In genomic region chr5:117741655-117742226, GRCh38 we compare ENCODE assay signal across 19 cellular contexts.
DNase-seq lines count a peak whose midpoint lies in the region; ATAC-seq and TF ChIP-seq lines count a peak whose summit lies in the region.
"Had no signal": no experiment of that assay in that cellular context is flagged by ENCODE, and none has a peak within 500 bp of the region (broad histone marks: within the 10 kb centered on the region; RNA-seq: fewer than 3 reads in every experiment).

No MANE protein-coding gene starts in this region.

- CTCF ChIA-PET in activated CD4-positive, alpha-beta T cell treated with anti-CD3 and anti-CD28 coated beads, Interleukin-2, amount 10 ng/mL, durations not matched to agents 7 days and 5 days (lab: Charles Lee) = no interaction called here

- H3K79me2 ChIP-seq in KMS-11 (ENCODE audit: insufficient read depth, low read depth) = no peaks in the 10 kb centered on the region

- POLR2A ChIA-PET in activated CD4-positive, alpha-beta T cell treated with anti-CD3 and anti-CD28 coated beads, Interleukin-2, amount 10 ng/mL, durations not matched to agents 7 days and 5 days (lab: Charles Lee) = no interaction called here

- H3K36me3 Mint-ChIP-seq in chondrocyte (ENCODE audit: low read depth) = no peaks in the 10 kb centered on the region
- H3K36me3 Mint-ChIP-seq in mesothelial cell of epicardium = no peaks in the 10 kb centered on the region
- no peaks in the 10 kb centered on the region for H3K36me3 Mint-ChIP-seq in activated CD4-positive, alpha-beta T cell treated with anti-CD3 and anti-CD28 coated beads, Interleukin-2, amount 10 ng/mL, durations not matched to agents 7 days and 5 days (ENCODE audit: low read depth)
- H3K36me3 Mint-ChIP-seq: CD4-positive, CD25-positive, alpha-beta regulatory T cell; CD8-positive, alpha-beta memory T cell; IgD-negative memory B cell had no signal

- peaks cover 59% of the 10 kb centered on the region for H3K4me1 ChIP-seq in KMS-11 (ENCODE audit: low read depth, poor library complexity, severe bottlenecking)
- H3K4me1 ChIP-seq: BE2C had no signal

- H3K27ac Mint-ChIP-seq in chondrocyte (ENCODE audit: unreplicated experiment) (peak overlapping the region; percentile 20), mesothelial cell of epicardium (peak overlapping the region; percentile 41)
- H3K27ac Mint-ChIP-seq in activated CD4-positive, alpha-beta T cell treated with anti-CD3 and anti-CD28 coated beads, Interleukin-2, amount 10 ng/mL, durations not matched to agents 7 days and 5 days = no peak overlapping the region
- H3K27ac Mint-ChIP-seq: CD4-positive, CD25-positive, alpha-beta regulatory T cell; CD8-positive, alpha-beta memory T cell; HFFc6 had no signal

- no peaks in the 10 kb centered on the region for H3K9me3 Mint-ChIP-seq in chondrocyte (ENCODE audit: low read depth)
- H3K9me3 Mint-ChIP-seq in mesothelial cell of epicardium = peaks cover 8% of the 10 kb centered on the region
- H3K9me3 Mint-ChIP-seq in activated CD4-positive, alpha-beta T cell treated with anti-CD3 and anti-CD28 coated beads, Interleukin-2, amount 10 ng/mL, durations not matched to agents 7 days and 5 days = peaks cover 5% of the 10 kb centered on the region
- H3K9me3 Mint-ChIP-seq: HFFc6 had no signal

- no peak overlapping the region for H3K9ac ChIP-seq in KMS-11
- H3K9ac ChIP-seq: GM23248 had no signal

- H3K4me3 ChIP-seq in KMS-11 (IDR thresholded peaks at IDR 0.05; ENCODE audit: insufficient read depth, low read depth, low read length) = no peak overlapping the region
- H3K4me3 ChIP-seq: GM23248 had no signal

- H3K27me3 Mint-ChIP-seq in chondrocyte (ENCODE audit: low read depth) (no peaks in the 10 kb centered on the region), mesothelial cell of epicardium (ENCODE audit: low read depth) (no peaks in the 10 kb centered on the region)
- H3K27me3 Mint-ChIP-seq in activated CD4-positive, alpha-beta T cell treated with anti-CD3 and anti-CD28 coated beads, Interleukin-2, amount 10 ng/mL, durations not matched to agents 7 days and 5 days = no peaks in the 10 kb centered on the region
- H3K27me3 Mint-ChIP-seq: CD4-positive, CD25-positive, alpha-beta regulatory T cell; CD8-positive, alpha-beta memory T cell; IgD-negative memory B cell had no signal

- H3K4me2 ChIP-seq in KMS-11 = peak overlapping the region; percentile 43; the same call in 1 of the 2 replicates

- H3K27me3 ChIP-seq in KMS-11 (ENCODE audit: insufficient read depth, low read depth) = no peaks in the 10 kb centered on the region
- H3K27me3 ChIP-seq: BE2C had no signal

- ATAC-seq in HG03469 (IDR thresholded peaks at IDR 0.05; ENCODE audit: unreplicated experiment) (no peak), GM21381 (IDR thresholded peaks at IDR 0.05; ENCODE audit: unreplicated experiment) (no peak)
- ATAC-seq: HCT116, HepG2 had no signal

- no peaks in the 10 kb centered on the region for H3K36me3 ChIP-seq in KMS-11 (ENCODE audit: insufficient read depth)
- H3K36me3 ChIP-seq: BE2C had no signal

- H4K20me1 ChIP-seq in KMS-11 (ENCODE audit: insufficient read depth) = no peaks in the 10 kb centered on the region

- no peak overlapping the region for H3K4me3 Mint-ChIP-seq in chondrocyte (ENCODE audit: unreplicated experiment)
- no peak overlapping the region for H3K4me3 Mint-ChIP-seq in mesothelial cell of epicardium
- H3K4me3 Mint-ChIP-seq in activated CD4-positive, alpha-beta T cell treated with anti-CD3 and anti-CD28 coated beads, Interleukin-2, amount 10 ng/mL, durations not matched to agents 7 days and 5 days = no peak overlapping the region
- H3K4me3 Mint-ChIP-seq: CD4-positive, CD25-positive, alpha-beta regulatory T cell; CD8-positive, alpha-beta memory T cell; HFFc6; IgD-negative memory B cell had no signal

- H3K27ac ChIP-seq in KMS-11 = no peak overlapping the region
- H3K27ac ChIP-seq: GM23248 had no signal

- DNase-seq in chondrocyte (ENCODE audit: low spot score) (no peak), mesothelial cell of epicardium (ENCODE audit: low spot score in 2 of 2, unreplicated experiment in 2 of 2) (no peak), KBM-7 (no peak)
- DNase-seq in activated CD4-positive, alpha-beta T cell treated with anti-CD3 and anti-CD28 coated beads, Interleukin-2, amount 10 ng/mL, durations not matched to agents 7 days and 5 days = no peak
- DNase-seq: ACHN; BE2C; C1 segment of cervical spinal cord; CD4-positive, CD25-positive, alpha-beta regulatory T cell; CD8-positive, alpha-beta memory T cell; COR-L47; GDM1; GM23248; HFFc6 had no signal

- H3K4me1 Mint-ChIP-seq in chondrocyte (ENCODE audit: low read depth) = peaks cover 5% of the 10 kb centered on the region
- H3K4me1 Mint-ChIP-seq in mesothelial cell of epicardium = peaks cover 14% of the 10 kb centered on the region
- H3K4me1 Mint-ChIP-seq in activated CD4-positive, alpha-beta T cell treated with anti-CD3 and anti-CD28 coated beads, Interleukin-2, amount 10 ng/mL, durations not matched to agents 7 days and 5 days = no peaks in the 10 kb centered on the region
- H3K4me1 Mint-ChIP-seq: CD4-positive, CD25-positive, alpha-beta regulatory T cell; CD8-positive, alpha-beta memory T cell; IgD-negative memory B cell had no signal

- TF ChIP-seq CTCF in KMS-11 (conservative IDR thresholded peaks at IDR 0.05; ENCODE audit: low read depth, low read length) (no peak), chondrocyte (IDR thresholded peaks at IDR 0.05) (no peak), mesothelial cell of epicardium (IDR thresholded peaks at IDR 0.05; ENCODE audit: unreplicated experiment) (no peak)

- no peak overlapping the region for H2AFZ ChIP-seq in KMS-11 (ENCODE audit: low read depth)
- H2AFZ ChIP-seq: GM23248 had no signal

- in situ Hi-C loops in KBM-7 (cut with MboI; ENCODE audit: low pct_unique_long_range_greater_than_20kb, low sequenced_read_pairs) = no loop called here
